9 cellular contexts compared by ENCODE assay signal in the genomic region with DNA sequence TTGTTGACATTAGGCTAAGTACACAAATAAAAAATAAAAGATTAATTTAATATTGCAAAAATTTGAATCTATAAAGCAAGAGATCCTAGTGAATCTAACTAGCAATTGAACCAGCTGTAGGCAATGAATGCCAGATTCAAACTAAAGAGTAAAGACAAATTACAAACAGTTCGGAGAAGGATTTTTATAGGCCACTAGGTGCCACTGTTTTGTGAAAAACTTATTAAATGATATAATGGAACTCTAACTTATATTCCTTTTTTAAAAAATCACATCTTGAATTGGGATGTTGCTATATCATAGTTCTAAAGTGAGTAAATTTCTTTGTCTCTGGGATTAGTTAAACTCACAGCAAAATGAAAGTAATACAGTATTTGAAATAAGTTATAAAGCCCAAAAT. TPM values are rescaled to one million over a fixed set of nuclear protein-coding genes. Genes with fewer than 3 reads are reported as not detected.
A peak's percentile ranks its signal among the peaks of the same experiment; 100 is the strongest.
DNase-seq lines count a peak whose midpoint lies in the region; ATAC-seq and TF ChIP-seq lines count a peak whose summit lies in the region.
"Had no signal": no experiment of that assay in that cellular context is flagged by ENCODE, and none has a peak within 500 bp of the region (broad histone marks: within the 10 kb centered on the region; RNA-seq: fewer than 3 reads in every experiment).

No MANE protein-coding gene starts in this region.

- no peaks in the 10 kb centered on the region for H3K9me3 ChIP-seq in BE2C
- no peaks in the 10 kb centered on the region for H3K9me3 ChIP-seq in breast epithelium
- H3K9me3 ChIP-seq in MG63 = no peaks in the 10 kb centered on the region

- peaks cover 11% of the 10 kb centered on the region for H3K4me1 Mint-ChIP-seq in mesothelial cell of epicardium

- H3K27ac Mint-ChIP-seq in mesothelial cell of epicardium = no peak overlapping the region

- no peak for DNase-seq in BE2C
- DNase-seq in NAMALWA (ENCODE audit: low spot score) = peak; percentile 25
- no peak for DNase-seq in breast epithelium (ENCODE audit: low spot score in 2 of 2)
- DNase-seq in mesothelial cell of epicardium (ENCODE audit: low spot score in 2 of 2, unreplicated experiment in 2 of 2) = no peak
- no peak for DNase-seq in MG63
- no peak for DNase-seq in GM20000 (ENCODE audit: low spot score)
- DNase-seq: NCI-H2029 treated with DMSO at 0.1 percent for 48 hours had no signal

- H3K27ac ChIP-seq in breast epithelium = no peak overlapping the region

- no peak overlapping the region for H3K4me3 Mint-ChIP-seq in mesothelial cell of epicardium

- H3K36me3 ChIP-seq in BE2C (no peaks in the 10 kb centered on the region), breast epithelium (no peaks in the 10 kb centered on the region), MG63 (no peaks in the 10 kb centered on the region)

- no peaks in the 10 kb centered on the region for H3K36me3 Mint-ChIP-seq in mesothelial cell of epicardium

- H3K4me1 ChIP-seq in BE2C (no peaks in the 10 kb centered on the region), breast epithelium (no peaks in the 10 kb centered on the region)

- no peak for TF ChIP-seq POLR2A in breast epithelium (IDR thresholded peaks at IDR 0.05)

- TF ChIP-seq CTCF in BE2C (IDR thresholded peaks at IDR 0.05; ENCODE audit: low read depth, low read length) (peak; percentile 43), breast epithelium (IDR thresholded peaks at IDR 0.05) (peak; percentile 20 to 44 (median 25)), mesothelial cell of epicardium (IDR thresholded peaks at IDR 0.05; ENCODE audit: unreplicated experiment) (peak; percentile 65), GM20000 (IDR thresholded peaks at IDR 0.05; ENCODE audit: extremely low read depth, missing control alignments) (no peak)

- intact Hi-C loops in breast epithelium (cut with DNase I; ENCODE audit: low total_unique reads) = no loop called here

- H3K27me3 Mint-ChIP-seq in mesothelial cell of epicardium (ENCODE audit: low read depth) = no peaks in the 10 kb centered on the region

- H3K9me3 Mint-ChIP-seq in mesothelial cell of epicardium = no peaks in the 10 kb centered on the region

- H3K27me3 ChIP-seq in BE2C = no peaks in the 10 kb centered on the region
- H3K27me3 ChIP-seq in breast epithelium = no peaks in the 10 kb centered on the region
- H3K27me3 ChIP-seq in MG63 = no peaks in the 10 kb centered on the region

- H3K4me3 ChIP-seq in BE2C (ENCODE audit: low read depth, low read length) (no peak overlapping the region), breast epithelium (no peak overlapping the region), MG63 (no peak overlapping the region)

- ATAC-seq in HG03457 (IDR thresholded peaks at IDR 0.05; ENCODE audit: unreplicated experiment) (no peak), HG03045 (IDR thresholded peaks at IDR 0.05; ENCODE audit: unreplicated experiment) (no peak)

RNA-seq across cellular contexts. Expression of a gene that starts 39.1 kb away (rescaled TPM):
- polyA plus RNA-seq in BE2C (2012; ENCODE audit: insufficient read depth, insufficient read length, low read depth) = 11.4 TPM
- 10 to 100 TPM; 25.6 to 75.2 (median 27.5) TPM for total RNA-seq in breast epithelium
- total RNA-seq in mesothelial cell of epicardium = 50.0 to 61.1 TPM (median 54.4 TPM) in 3 replicates
- 8.8 and 13.8 TPM in 2 replicates for total RNA-seq in MG63 (2014; rRNA removed; shearing (Covaris generic); ENCODE audit: low replicate concordance)
